ENCODE assay signal across 11 cellular contexts in the genomic region with DNA sequence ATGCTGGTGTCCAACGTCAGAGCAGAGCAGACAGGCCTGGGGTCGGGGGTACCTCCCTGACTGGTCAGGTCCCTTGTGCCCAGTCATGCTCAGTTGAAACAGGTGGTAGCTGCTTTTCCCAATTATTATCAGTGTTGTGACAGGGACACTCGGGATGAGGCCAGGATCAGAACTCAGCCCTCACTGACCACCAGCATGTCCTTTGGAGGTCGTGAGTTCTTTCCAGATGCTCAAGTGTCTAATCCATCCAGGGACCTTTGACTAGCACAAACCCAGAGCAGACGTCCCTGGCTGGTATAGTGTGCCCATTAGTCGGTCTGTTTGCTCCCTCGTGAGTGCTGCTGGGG.
"Had no signal": no experiment of that assay in that cellular context is flagged by ENCODE, and none has a peak within 500 bp of the region (broad histone marks: within the 10 kb centered on the region; RNA-seq: fewer than 3 reads in every experiment).

No MANE protein-coding gene starts in this region.

- H3K4me1 ChIP-seq: left lung, prostate gland, testis had no signal

- H3K9me3 ChIP-seq: left lung, prostate gland, testis had no signal

- DNase-seq: activated effector memory CD4-positive, alpha-beta T cell treated with Interleukin-2 at 50 U/mL for 16 hours; activated T-cell treated with anti-CD3 and anti-CD28 coated beads, Interleukin-2, amount 50 U/mL, for 1 hour; cortex of kidney; effector CD4-positive, alpha-beta T cell; kidney; natural killer cell had no signal

- H3K27me3 Mint-ChIP-seq: stimulated activated naive CD8-positive, alpha-beta T cell treated with anti-CD3 and anti-CD28 coated beads, Interleukin-15, Interleukin-2, amounts not matched to agents 100 ng/mL and 50 ng/mL, for 24 hours had no signal

- H3K27ac ChIP-seq: left lung, prostate gland, testis had no signal

- H3K27me3 ChIP-seq: left lung, testis had no signal

- H3K9me3 Mint-ChIP-seq: activated naive CD4-positive, alpha-beta T cell treated with anti-CD3 and anti-CD28 coated beads, Interleukin-2, amount 50 U/mL, for 72 hours; natural killer cell; stimulated activated naive CD8-positive, alpha-beta T cell treated with anti-CD3 and anti-CD28 coated beads, Interleukin-15, Interleukin-2, amounts not matched to agents 100 ng/mL and 50 ng/mL, for 24 hours had no signal

- H3K4me1 Mint-ChIP-seq: natural killer cell had no signal

- H3K4me3 ChIP-seq: left lung, prostate gland, testis had no signal

- H3K27ac Mint-ChIP-seq: activated naive CD4-positive, alpha-beta T cell treated with anti-CD3 and anti-CD28 coated beads, Interleukin-2, amount 50 U/mL, for 72 hours; natural killer cell; stimulated activated naive CD8-positive, alpha-beta T cell treated with anti-CD3 and anti-CD28 coated beads, Interleukin-15, Interleukin-2, amounts not matched to agents 100 ng/mL and 50 ng/mL, for 24 hours had no signal

- H3K4me3 Mint-ChIP-seq: natural killer cell; stimulated activated naive CD8-positive, alpha-beta T cell treated with anti-CD3 and anti-CD28 coated beads, Interleukin-15, Interleukin-2, amounts not matched to agents 100 ng/mL and 50 ng/mL, for 24 hours had no signal

- ATAC-seq: activated naive CD4-positive, alpha-beta T cell treated with anti-CD3 and anti-CD28 coated beads, Interleukin-2, amount 50 U/mL, for 72 hours; natural killer cell had no signal

- H3K36me3 Mint-ChIP-seq: activated naive CD4-positive, alpha-beta T cell treated with anti-CD3 and anti-CD28 coated beads, Interleukin-2, amount 50 U/mL, for 72 hours; natural killer cell had no signal
